Comparison of ENCODE assay signal across 8 cellular contexts in the genomic region with DNA sequence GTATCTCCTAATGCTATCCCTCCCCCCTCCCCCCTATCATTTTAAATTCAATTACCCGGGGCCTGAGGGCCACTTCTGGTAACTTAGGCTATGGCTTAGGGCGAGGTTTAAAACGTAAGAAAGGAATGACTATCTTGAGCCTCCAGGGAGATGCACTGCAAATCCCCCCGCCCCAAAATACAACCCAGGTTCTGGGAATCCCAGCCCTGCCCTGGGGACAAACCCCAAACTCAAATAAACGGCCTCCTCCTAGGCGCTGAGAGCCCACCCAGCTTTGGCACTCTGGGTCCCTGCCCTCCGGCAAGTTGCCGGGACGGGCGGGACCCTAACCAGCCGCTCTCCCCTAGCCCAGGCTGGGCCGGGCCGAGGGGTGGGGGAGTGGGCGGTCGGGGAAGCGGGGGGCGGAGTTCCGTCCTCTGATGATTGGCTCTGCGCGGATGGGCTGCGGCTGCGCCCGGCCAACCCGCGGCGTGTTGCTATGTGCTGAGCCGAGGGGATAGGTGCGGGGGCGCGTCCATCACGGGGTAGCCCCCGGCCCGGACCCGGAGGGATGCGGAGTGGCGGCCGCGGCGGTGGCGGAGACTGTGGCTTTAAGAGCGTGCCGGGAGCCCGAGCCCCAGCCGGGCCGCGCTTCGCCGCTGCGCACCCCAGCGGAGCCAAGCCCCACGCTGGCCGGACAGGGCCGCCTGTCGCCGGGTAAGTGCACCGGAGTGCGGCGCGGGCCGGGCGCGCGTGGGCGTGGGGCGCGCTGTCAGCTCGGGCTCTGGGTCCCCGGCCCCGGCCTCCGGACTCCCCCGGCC. TPM values are rescaled to one million over a fixed set of nuclear protein-coding genes. Genes with fewer than 3 reads are reported as not detected.
DNase-seq lines count a peak whose midpoint lies in the region; ATAC-seq, FAIRE-seq and TF ChIP-seq lines count a peak whose summit lies in the region.

YPEL2 (plus strand) TSS at position 527 of the 800 bp plus-strand sequence. CDS start 21,755 bp downstream, outside the sequence.

- peak within 1 kb of the TSS; percentile 44 for H3K27ac ChIP-seq in CD8-positive, alpha-beta T cell (ENCODE audit: low read depth, low read length)
- no peak within 1 kb of the TSS for H3K27ac ChIP-seq in H1 (ENCODE audit: low read depth, low read length)

- peaks cover 64% of the 10 kb centered on the region for H3K4me1 ChIP-seq in CD8-positive, alpha-beta T cell (ENCODE audit: insufficient read depth, low read length)
- H3K4me1 ChIP-seq in H1 (replicated peaks in 1 of 4; ENCODE audit: control insufficient read depth in 3 of 4, insufficient read depth in 4 of 4, low read length in 3 of 4), result peaks cover 10 to 19% (median 14%) of the 10 kb centered on the region in 4 experiments; a peak in 6 of 7 replicates

- WGBS in H1 (ENCODE audit: extremely low coverage in 1 of 2, insufficient coverage in 1 of 2, insufficient read length in 1 of 2, insufficient replicate concordance in 2 of 2, low coverage in 1 of 2, low lambda C conversion rate in 2 of 2, missing lambda C conversion rate in 1 of 2), 2 experiments, result 6% methylated on average over 15 of the region's 71 CpGs; no CpG with 5 or more reads in 1 of the 2 experiments

- no peak within 1 kb of the TSS for H3K23ac ChIP-seq in H1 (ENCODE audit: insufficient read length)

- no peak for TF ChIP-seq POLR2A in H1 (IDR thresholded peaks at IDR 0.05; ENCODE audit: control extremely low read depth in 1 of 2, low read depth in 2 of 2, low read length in 2 of 2)

- H2BK20ac ChIP-seq in H1 (ENCODE audit: low read length), result 0 out of 2 replicates have a peak within 1 kb of the TSS, but pooled peaks have one; percentile 43

- TF ChIP-seq CTCF in CD8-positive, alpha-beta T cell (IDR thresholded peaks at IDR 0.05), result no peak
- no peak for TF ChIP-seq CTCF in H1 (IDR thresholded peaks at IDR 0.05; ENCODE audit: control extremely low read depth in 1 of 3, insufficient read depth in 1 of 3, low read depth in 1 of 3, low read length in 3 of 3)

- peak within 1 kb of the TSS; percentile 94 for H3K4me3 Mint-ChIP-seq in CD8-positive, alpha-beta T cell
- H3K4me3 Mint-ChIP-seq in activated CD8-positive, alpha-beta memory T cell treated with anti-CD3 and anti-CD28 coated beads, Interleukin-2, amount 10 ng/mL, durations not matched to agents 7 days and 5 days, result peak within 1 kb of the TSS; percentile 85
- peak within 1 kb of the TSS; percentile 90 for H3K4me3 Mint-ChIP-seq in memory B cell

- no peak for TF ChIP-seq EP300 in H1 (IDR thresholded peaks at IDR 0.05; ENCODE audit: borderline replicate concordance in 1 of 2, low read depth in 2 of 2, low read length in 2 of 2)

- no peaks in the 10 kb centered on the region for H3K9me3 ChIP-seq in CD8-positive, alpha-beta T cell (ENCODE audit: low read length)
- no peaks in the 10 kb centered on the region for H3K9me3 ChIP-seq in H1 (ENCODE audit: insufficient read depth in 2 of 2, low read depth in 1 of 2, low read length in 1 of 2)

- H3K23me2 ChIP-seq in H1 (ENCODE audit: low read depth, low read length), result peaks cover 9% of the 10 kb centered on the region

- H4K8ac ChIP-seq in H1 (ENCODE audit: extremely low read depth, insufficient read depth, low read length), result peak within 1 kb of the TSS; percentile 39; the same call in 1 of the 2 replicates

- H3K9ac ChIP-seq in H1 (replicated peaks in 1 of 4; ENCODE audit: extremely low read depth in 1 of 4, low read depth in 3 of 4, low read length in 3 of 4), result peak within 1 kb of the TSS in 1 of 4 experiments; percentile 13; a peak in 1 of 7 replicates

- no peak within 1 kb of the TSS for H3K56ac ChIP-seq in H1 (replicated peaks; ENCODE audit: insufficient read length, low read depth, low read length)

- no peak within 1 kb of the TSS for H2BK120ac ChIP-seq in H1 (replicated peaks; ENCODE audit: low read depth, low read length)

- H3K36me3 ChIP-seq in CD8-positive, alpha-beta T cell (ENCODE audit: insufficient read depth, low read length), result no peaks in the 10 kb centered on the region
- no peaks in the 10 kb centered on the region for H3K36me3 ChIP-seq in H1 (ENCODE audit: control insufficient read depth in 2 of 4, insufficient read depth in 4 of 4, low read length in 3 of 4)

- H2BK5ac ChIP-seq in H1 (ENCODE audit: low read depth, low read length), result no peak within 1 kb of the TSS

- H3K79me1 ChIP-seq in H1 (ENCODE audit: low read depth, low read length), result no peaks in the 10 kb centered on the region

- no peak within 1 kb of the TSS for H2BK15ac ChIP-seq in H1 (ENCODE audit: low read length)

- peak; percentile 85 for ATAC-seq in CD8-positive, alpha-beta T cell
- ATAC-seq in GM21367 (IDR thresholded peaks at IDR 0.05; ENCODE audit: unreplicated experiment) (peak; percentile 85), memory B cell (ENCODE audit: low read depth) (peak; percentile 92)
- ATAC-seq in activated CD8-positive, alpha-beta memory T cell treated with anti-CD3 and anti-CD28 coated beads, Interleukin-2, amount 10 ng/mL, durations not matched to agents 7 days and 5 days, result peak; percentile 95

- H4K5ac ChIP-seq in H1 (ENCODE audit: insufficient read length, low read depth, low read length), result peak within 1 kb of the TSS; percentile 26

- no peaks in the 10 kb centered on the region for H3K27me3 ChIP-seq in CD8-positive, alpha-beta T cell (ENCODE audit: insufficient read depth, low read length)
- peaks cover 1 to 22% (median 14%) of the 10 kb centered on the region in 4 experiments; a peak in 6 of 7 replicates for H3K27me3 ChIP-seq in H1 (replicated peaks in 1 of 4; ENCODE audit: control insufficient read depth in 3 of 4, extremely low read depth in 1 of 4, insufficient read depth in 3 of 4, low read length in 3 of 4)

- POLR2A ChIA-PET in CD8-positive, alpha-beta T cell (lab: Charles Lee), result interaction anchor here (1.4 kb wide), 1 partner anchor 11 kb away, joined by 4 read pairs; no protein-coding TSS in a partner anchor
- POLR2A ChIA-PET in H1 (lab: Charles Lee; ENCODE audit: partially characterized antibody), result interaction anchor here (2.2 kb wide), 1 partner anchor 8 kb away, joined by 7 read pairs; no protein-coding TSS in a partner anchor

- FAIRE-seq in H1 (lab: Jason Lieb, UNC), result no peak

- H3K4me3 ChIP-seq in CD8-positive, alpha-beta T cell (ENCODE audit: low read depth, low read length), result peak within 1 kb of the TSS; percentile 49
- peak within 1 kb of the TSS; percentile 63 to 79 (median 66) for H3K4me3 ChIP-seq in H1 (ENCODE audit: extremely low read depth in 1 of 4, insufficient read depth in 2 of 4, low read depth in 3 of 4, low read length in 4 of 4)

- peaks cover 3 to 4% of the 10 kb centered on the region in 2 experiments for H4K20me1 ChIP-seq in H1 (replicated peaks in 1 of 2; ENCODE audit: control insufficient read depth in 1 of 2, insufficient read depth in 2 of 2, low read length in 2 of 2)

- peak; percentile 68 to 92 (median 88) for DNase-seq in CD8-positive, alpha-beta T cell
- DNase-seq in HUDEP-2 (lab: John Stamatoyannopoulos, UW; ENCODE audit: unreplicated experiment in 76 of 76), result peak in 73 of 76 experiments; percentile 18 to 91 (median 75)
- DNase-seq in NOMO-1 treated with dmso at 0.1 percent for 144 hours (lab: John Stamatoyannopoulos, UW; ENCODE audit: unreplicated experiment), result peak; percentile 82
- peak; percentile 91 for DNase-seq in activated CD8-positive, alpha-beta memory T cell treated with anti-CD3 and anti-CD28 coated beads, Interleukin-2, amount 10 ng/mL, durations not matched to agents 7 days and 5 days
- peak; percentile 84 to 97 for DNase-seq in H1 (ENCODE audit: low read depth in 1 of 2, low spot score in 2 of 2)
- peak; percentile 82 for DNase-seq in memory B cell (ENCODE audit: low spot score in 2 of 2)
- peak; percentile 73 to 86 (median 74) for DNase-seq in stimulated activated CD4-positive, alpha-beta T cell treated with anti-CD3 and anti-CD28 coated beads, TNF-alpha, amount 100 ng/mL, for 48 hours (ENCODE audit: low read depth in 3 of 3)

- peak within 1 kb of the TSS; percentile 48; the same call in 1 of the 2 replicates for H2AFZ ChIP-seq in H1 (ENCODE audit: low read length)

- peak within 1 kb of the TSS; percentile 94 for H3K27ac Mint-ChIP-seq in CD8-positive, alpha-beta T cell
- H3K27ac Mint-ChIP-seq in activated CD8-positive, alpha-beta memory T cell treated with anti-CD3 and anti-CD28 coated beads, Interleukin-2, amount 10 ng/mL, durations not matched to agents 7 days and 5 days, result peak within 1 kb of the TSS; percentile 93
- H3K27ac Mint-ChIP-seq in memory B cell, result peak within 1 kb of the TSS; percentile 67

- H3K4ac ChIP-seq in H1 (replicated peaks; ENCODE audit: insufficient read length, low read depth, low read length), result no peak within 1 kb of the TSS

- no peak within 1 kb of the TSS for H3K14ac ChIP-seq in H1 (ENCODE audit: insufficient read length)

- no peak for TF ChIP-seq RAD21 in H1 (IDR thresholded peaks at IDR 0.05 in 1 of 2, conservative IDR thresholded peaks at IDR 0.05 in 1 of 2; ENCODE audit: low read depth in 2 of 2, low read length in 2 of 2)

- H2BK12ac ChIP-seq in H1 (ENCODE audit: low read depth, low read length), result peak within 1 kb of the TSS; percentile 82

- H3K79me2 ChIP-seq in H1 (ENCODE audit: control insufficient read depth in 1 of 2, insufficient read depth in 2 of 2, low read length in 2 of 2), result no peaks in the 10 kb centered on the region; a peak in 1 of 4 replicates

- intact Hi-C loops in CD8-positive, alpha-beta T cell (cut with DNase I, micrococcal nuclease), result loop anchor here (1.0 to 10.0 kb wide), 4 partner anchors 176 to 633 kb away; partner anchors contain the start of genes CLTC (in 1 of the 2), PRR11 (in 1 of the 2), RNFT1 (in 1 of the 2) and SKA2 (in 1 of the 2)

- H3K4me1 Mint-ChIP-seq in CD8-positive, alpha-beta T cell (ENCODE audit: low read depth), result peaks cover 81% of the 10 kb centered on the region
- peaks cover 48% of the 10 kb centered on the region for H3K4me1 Mint-ChIP-seq in activated CD8-positive, alpha-beta memory T cell treated with anti-CD3 and anti-CD28 coated beads, Interleukin-2, amount 10 ng/mL, durations not matched to agents 7 days and 5 days
- peaks cover 43% of the 10 kb centered on the region for H3K4me1 Mint-ChIP-seq in memory B cell

- H3K4me2 ChIP-seq in H1 (ENCODE audit: insufficient read depth in 1 of 2, low read depth in 2 of 2, low read length in 2 of 2), result peak within 1 kb of the TSS; percentile 87 to 93

- CTCF ChIA-PET in CD8-positive, alpha-beta T cell (lab: Charles Lee), result interaction anchor here (1.0 to 13.7 kb wide), 4 partner anchors 17 to 108 kb away, joined by 3 to 175 read pairs (median 84); no protein-coding TSS in a partner anchor
- CTCF ChIA-PET in activated CD8-positive, alpha-beta memory T cell treated with anti-CD3 and anti-CD28 coated beads, Interleukin-2, amount 10 ng/mL, durations not matched to agents 7 days and 5 days (lab: Charles Lee), result interaction anchor here (1.0 to 6.7 kb wide), 5 partner anchors 84 to 107 kb away, joined by 3 to 205 read pairs (median 11); no protein-coding TSS in a partner anchor
- CTCF ChIA-PET in H1 (lab: Charles Lee; ENCODE audit: partially characterized antibody), result interaction anchor here (3.9 to 10.4 kb wide), 3 partner anchors 19 to 109 kb away, joined by 30 to 104 read pairs (median 37); no protein-coding TSS in a partner anchor

- peak within 1 kb of the TSS; percentile 29 for H4K91ac ChIP-seq in H1 (replicated peaks; ENCODE audit: insufficient read length, low read length)

- H3K36me3 Mint-ChIP-seq in CD8-positive, alpha-beta T cell, result peaks cover 6% of the 10 kb centered on the region
- H3K36me3 Mint-ChIP-seq in activated CD8-positive, alpha-beta memory T cell treated with anti-CD3 and anti-CD28 coated beads, Interleukin-2, amount 10 ng/mL, durations not matched to agents 7 days and 5 days, result no peaks in the 10 kb centered on the region
- no peaks in the 10 kb centered on the region for H3K36me3 Mint-ChIP-seq in memory B cell

- H3K27me3 Mint-ChIP-seq in CD8-positive, alpha-beta T cell (ENCODE audit: low read depth), result no peaks in the 10 kb centered on the region
- H3K27me3 Mint-ChIP-seq in activated CD8-positive, alpha-beta memory T cell treated with anti-CD3 and anti-CD28 coated beads, Interleukin-2, amount 10 ng/mL, durations not matched to agents 7 days and 5 days, result no peaks in the 10 kb centered on the region
- H3K27me3 Mint-ChIP-seq in memory B cell, result no peaks in the 10 kb centered on the region

- H3K18ac ChIP-seq in H1 (ENCODE audit: extremely low read depth, low read length), result no peak within 1 kb of the TSS; the same call in 1 of the 2 replicates

- no peaks in the 10 kb centered on the region for H3K9me3 Mint-ChIP-seq in CD8-positive, alpha-beta T cell
- H3K9me3 Mint-ChIP-seq in activated CD8-positive, alpha-beta memory T cell treated with anti-CD3 and anti-CD28 coated beads, Interleukin-2, amount 10 ng/mL, durations not matched to agents 7 days and 5 days (ENCODE audit: low read depth), result no peaks in the 10 kb centered on the region
- no peaks in the 10 kb centered on the region for H3K9me3 Mint-ChIP-seq in memory B cell

- no peak within 1 kb of the TSS for H2AK5ac ChIP-seq in H1 (ENCODE audit: low read depth, low read length)

RNA-seq across cellular contexts. Expression of gene YPEL2, which starts in this region (rescaled TPM):
- total RNA-seq in CD8-positive, alpha-beta T cell, result 10 to 100 TPM; 48.7 to 54.4 TPM
- total RNA-seq in activated CD8-positive, alpha-beta memory T cell treated with anti-CD3 and anti-CD28 coated beads, Interleukin-2, amount 10 ng/mL, durations not matched to agents 7 days and 5 days, result 10 to 100 TPM in 1 of 2 experiments, 1 to 10 TPM in 1; 9.9 to 12.3 TPM
- total RNA-seq in H1 (2021; fragmentation: NEBNext Ultra II Directional; extraction: Animal tissue kit (Norgen Biotek cat#: 25700)), result 3.2 and 3.5 TPM in 2 replicates
- 1.4 and 1.6 TPM in 2 replicates for polyA plus RNA-seq in H1 (2011; rRNA removed)
- polyA plus RNA-seq in H1 (2011; cell fraction: cytosol; rRNA removed), result 2.1 TPM
- polyA plus RNA-seq in H1 (2011; cell fraction: nucleus; rRNA removed), result 2.4 TPM
- 1.8 to 2.8 TPM (median 2.2 TPM) in 4 replicates for polyA plus RNA-seq in H1 (2012, experiment 1 of 2)
- polyA plus RNA-seq in H1 (2012, experiment 2 of 2), result 0.28 TPM
- polyA plus RNA-seq in H1 (2013, experiment 1 of 2), result 1.1 TPM
- 1.3 TPM for polyA plus RNA-seq in H1 (2013, experiment 2 of 2)
- 6.0 and 6.5 TPM in 2 replicates for polyA minus RNA-seq in H1 (2011; rRNA and poly(A)+ RNA removed)
- 4.3 TPM for polyA minus RNA-seq in H1 (2011; cell fraction: cytosol; rRNA and poly(A)+ RNA removed)
- polyA minus RNA-seq in H1 (2011; cell fraction: nucleus; rRNA and poly(A)+ RNA removed), result 5.6 TPM
